ENCODE assay signal across 9 cellular contexts in the genomic region with DNA sequence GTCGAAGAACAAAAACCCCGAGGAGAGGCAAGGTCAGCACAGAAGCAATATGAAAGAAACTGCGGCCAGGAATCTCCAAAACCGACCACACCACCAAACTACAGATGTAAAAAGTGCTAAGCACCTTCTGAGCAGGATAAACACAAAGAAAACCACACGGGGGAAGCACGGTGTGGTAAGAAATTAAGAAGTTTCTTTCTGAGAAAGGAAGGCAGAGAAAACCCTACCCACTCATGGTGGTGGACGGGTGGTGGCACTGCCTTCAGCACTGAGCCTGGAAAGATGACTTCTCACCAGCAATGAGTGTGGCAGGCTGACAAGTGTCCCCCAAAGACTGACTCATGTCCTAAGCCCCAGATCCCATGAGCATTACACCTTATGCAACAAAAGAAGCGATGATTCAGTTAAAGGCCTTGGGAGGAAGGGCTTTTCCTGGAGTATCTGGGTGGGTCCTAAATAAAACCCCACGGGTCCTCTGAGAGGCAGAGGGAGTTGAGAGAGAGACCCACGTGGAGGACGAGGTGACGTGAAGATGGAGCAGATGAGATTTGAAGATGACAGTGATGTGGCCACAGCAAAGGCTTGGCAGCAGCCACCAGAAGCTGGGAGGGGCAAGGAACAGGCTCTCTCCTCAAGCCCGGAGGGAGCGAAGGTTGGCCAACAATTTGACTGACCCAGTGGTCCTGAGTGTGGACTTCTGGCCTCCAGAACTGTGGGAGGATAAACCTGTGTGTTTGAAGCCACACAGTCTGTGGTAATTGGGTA.
DNase-seq lines count a peak whose midpoint lies in the region; ATAC-seq and TF ChIP-seq lines count a peak whose summit lies in the region.
"Had no signal": no experiment of that assay in that cellular context is flagged by ENCODE, and none has a peak within 500 bp of the region (broad histone marks: within the 10 kb centered on the region; RNA-seq: fewer than 3 reads in every experiment).

No MANE protein-coding gene starts in this region.

- peak; percentile 33 to 44 for DNase-seq in stimulated activated CD4-positive, alpha-beta T cell treated with anti-CD3 and anti-CD28 coated beads, Interleukin-15, amount 100 ng/mL, for 48 hours (ENCODE audit: low read depth in 2 of 2)
- no peak for DNase-seq in stimulated activated CD4-positive, alpha-beta T cell treated with anti-CD3 and anti-CD28 coated beads, Interleukin-4, amount 100 ng/mL, for 4 hours
- peak in 2 of 3 donors; percentile 22 to 38 for DNase-seq in T-helper 17 cell
- DNase-seq in endodermal cell: no peak
- DNase-seq in stimulated activated naive CD8-positive, alpha-beta T cell treated with anti-CD3 and anti-CD28 coated beads, Interleukin-15, amount 100 ng/mL, for 72 hours: peak; percentile 63 to 84
- DNase-seq in SJCRH30: no peak
- no peak for DNase-seq in NCI-H1092 (lab: John Stamatoyannopoulos, UW)
- no peak for DNase-seq in suprapubic skin (ENCODE audit: low spot score in 2 of 2)

- H3K27ac Mint-ChIP-seq in T-helper 17 cell: peak overlapping the region; percentile 99
- peak overlapping the region; percentile 35 for H3K27ac Mint-ChIP-seq in endodermal cell
- H3K27ac Mint-ChIP-seq in stimulated activated naive CD8-positive, alpha-beta T cell treated with anti-CD3 and anti-CD28 coated beads, Interleukin-15, amount 100 ng/mL, for 72 hours: peak overlapping the region; percentile 28 to 80
- H3K27ac Mint-ChIP-seq: memory B cell had no signal

- WGBS in endodermal cell (ENCODE audit: insufficient coverage in 1 of 2, insufficient read length in 1 of 2), 2 experiments: 78 to 81% methylated on average over 7 to 13 of the region's 14 CpGs
- 80% methylated on average over 14 of the region's 14 CpGs for WGBS in suprapubic skin

- no peak for TF ChIP-seq EP300 in suprapubic skin (IDR thresholded peaks at IDR 0.05)

- H3K9me3 Mint-ChIP-seq in endodermal cell: no peaks in the 10 kb centered on the region
- H3K9me3 Mint-ChIP-seq in stimulated activated naive CD8-positive, alpha-beta T cell treated with anti-CD3 and anti-CD28 coated beads, Interleukin-15, amount 100 ng/mL, for 72 hours: no peaks in the 10 kb centered on the region
- H3K9me3 Mint-ChIP-seq: memory B cell had no signal

- H3K9me3 ChIP-seq in T-helper 17 cell (ENCODE audit: control insufficient read depth, low read length, poor library complexity, severe bottlenecking): no peaks in the 10 kb centered on the region
- no peaks in the 10 kb centered on the region for H3K9me3 ChIP-seq in endodermal cell (ENCODE audit: control insufficient read depth, low read length)
- no peaks in the 10 kb centered on the region for H3K9me3 ChIP-seq in SJCRH30 (replicated peaks)
- H3K9me3 ChIP-seq in suprapubic skin: no peaks in the 10 kb centered on the region

- TF ChIP-seq CTCF in endodermal cell (conservative IDR thresholded peaks at IDR 0.05): no peak
- no peak for TF ChIP-seq CTCF in suprapubic skin (IDR thresholded peaks at IDR 0.05)

- H3K9ac ChIP-seq in endodermal cell (ENCODE audit: extremely low read depth, low read length, poor library complexity, severe bottlenecking): no peak overlapping the region

- no peaks in the 10 kb centered on the region for H3K27me3 Mint-ChIP-seq in T-helper 17 cell
- no peaks in the 10 kb centered on the region for H3K27me3 Mint-ChIP-seq in endodermal cell (ENCODE audit: insufficient read depth)
- peaks cover 51% of the 10 kb centered on the region for H3K27me3 Mint-ChIP-seq in stimulated activated naive CD8-positive, alpha-beta T cell treated with anti-CD3 and anti-CD28 coated beads, Interleukin-15, amount 100 ng/mL, for 72 hours
- H3K27me3 Mint-ChIP-seq: memory B cell had no signal

- peak overlapping the region; percentile 12 for H3K27ac ChIP-seq in endodermal cell (ENCODE audit: low read depth, low read length)
- H3K27ac ChIP-seq in SJCRH30: no peak overlapping the region
- H3K27ac ChIP-seq in suprapubic skin: no peak overlapping the region

- H3K4me1 ChIP-seq in endodermal cell (ENCODE audit: control insufficient read depth, insufficient read depth, low read length): no peaks in the 10 kb centered on the region
- no peaks in the 10 kb centered on the region for H3K4me1 ChIP-seq in SJCRH30
- H3K4me1 ChIP-seq in suprapubic skin: no peaks in the 10 kb centered on the region

- H3K36me3 ChIP-seq in endodermal cell (ENCODE audit: control insufficient read depth, insufficient read depth, low read length) (peaks cover 68% of the 10 kb centered on the region), SJCRH30 (peaks cover 11% of the 10 kb centered on the region), suprapubic skin (peaks cover 95% of the 10 kb centered on the region)

- TF ChIP-seq POLR2A in suprapubic skin (IDR thresholded peaks at IDR 0.05): no peak

- peak; percentile 74 for ATAC-seq in T-helper 17 cell
- peak; percentile 97 for ATAC-seq in stimulated activated naive CD8-positive, alpha-beta T cell treated with anti-CD3 and anti-CD28 coated beads, Interleukin-15, amount 100 ng/mL, for 72 hours

- peaks cover 37% of the 10 kb centered on the region for H3K4me1 Mint-ChIP-seq in T-helper 17 cell
- H3K4me1 Mint-ChIP-seq in endodermal cell: no peaks in the 10 kb centered on the region
- peaks cover 32% of the 10 kb centered on the region for H3K4me1 Mint-ChIP-seq in stimulated activated naive CD8-positive, alpha-beta T cell treated with anti-CD3 and anti-CD28 coated beads, Interleukin-15, amount 100 ng/mL, for 72 hours

- H3K4me3 Mint-ChIP-seq in T-helper 17 cell (peak overlapping the region; percentile 85), endodermal cell (no peak overlapping the region)
- H3K4me3 Mint-ChIP-seq in stimulated activated naive CD8-positive, alpha-beta T cell treated with anti-CD3 and anti-CD28 coated beads, Interleukin-15, amount 100 ng/mL, for 72 hours: peak overlapping the region; percentile 10 to 44
- H3K4me3 Mint-ChIP-seq: memory B cell had no signal

- H3K36me3 Mint-ChIP-seq in T-helper 17 cell (ENCODE audit: low read depth) (peaks cover 5% of the 10 kb centered on the region), endodermal cell (ENCODE audit: low read depth) (peaks cover 77% of the 10 kb centered on the region)
- H3K36me3 Mint-ChIP-seq: memory B cell had no signal

- H3K4me3 ChIP-seq in endodermal cell (ENCODE audit: low read length) (no peak overlapping the region), SJCRH30 (no peak overlapping the region), suprapubic skin (no peak overlapping the region)

- H3K27me3 ChIP-seq in endodermal cell (ENCODE audit: control insufficient read depth, insufficient read depth, low read length, poor library complexity, severe bottlenecking) (no peaks in the 10 kb centered on the region), SJCRH30 (no peaks in the 10 kb centered on the region), suprapubic skin (no peaks in the 10 kb centered on the region)

Comparison
In these comparisons a context has a peak if more than half of its experiments do, and no peak if none do; other contexts are left out.
1. DNase-seq: peak in stimulated activated CD4-positive, alpha-beta T cell treated with anti-CD3 and anti-CD28 coated beads, Interleukin-15, amount 100 ng/mL, for 48 hours (2 of 2), T-helper 17 cell (2 of 3) and stimulated activated naive CD8-positive, alpha-beta T cell treated with anti-CD3 and anti-CD28 coated beads, Interleukin-15, amount 100 ng/mL, for 72 hours (2 of 2); none in stimulated activated CD4-positive, alpha-beta T cell treated with anti-CD3 and anti-CD28 coated beads, Interleukin-4, amount 100 ng/mL, for 4 hours (0 of 2), endodermal cell (single experiment), SJCRH30 (0 of 2), NCI-H1092 (single experiment) and suprapubic skin (0 of 2).
2. H3K27ac Mint-ChIP-seq: peak in every context shown above with its lines; median percentile 99 in T-helper 17 cell; 54 in stimulated activated naive CD8-positive, alpha-beta T cell treated with anti-CD3 and anti-CD28 coated beads, Interleukin-15, amount 100 ng/mL, for 72 hours; 35 in endodermal cell.